In genomic region chr1:232901255-232901654, GRCh38 we compare ENCODE assay signal across 19 cellular contexts. TPM values are rescaled to one million over a fixed set of nuclear protein-coding genes. Genes with fewer than 3 reads are reported as not detected.
A peak's percentile ranks its signal among the peaks of the same experiment; 100 is the strongest.
DNase-seq lines count a peak whose midpoint lies in the region; ATAC-seq, FAIRE-seq and TF ChIP-seq lines count a peak whose summit lies in the region.
"Had no signal": no experiment of that assay in that cellular context is flagged by ENCODE, and none has a peak within 500 bp of the region (broad histone marks: within the 10 kb centered on the region; RNA-seq: fewer than 3 reads in every experiment).

No MANE protein-coding gene starts in this region.

- H3K9me3 Mint-ChIP-seq in CD4-positive, CD25-positive, alpha-beta regulatory T cell, result peaks cover 0 to 2% (median 0%) of the 10 kb centered on the region in 7 donors
- no peaks in the 10 kb centered on the region for H3K9me3 Mint-ChIP-seq in activated T-helper 17 cell treated with anti-CD3 and anti-CD28 coated beads, Interleukin-2, amount 50 U/mL, for 72 hours
- H3K9me3 Mint-ChIP-seq in nephron, result no peaks in the 10 kb centered on the region
- peaks cover 0 to 6% (median 0%) of the 10 kb centered on the region in 7 donors for H3K9me3 Mint-ChIP-seq in CD14-positive monocyte
- H3K9me3 Mint-ChIP-seq: dendritic cell treated with granulocyte-macrophage colony-stimulating factor and Interleukin-4, amounts not matched to agents 40 ng/mL and 50 ng/mL, for 4 days; natural killer cell had no signal

- in situ Hi-C loops in GM13976 (cut with MboI; ENCODE audit: low sequenced_read_pairs, unreplicated experiment), result no loop called here

- peak in 1 of 3 donors; percentile 66 for DNase-seq in CD4-positive, CD25-positive, alpha-beta regulatory T cell
- DNase-seq in GM13976 (ENCODE audit: low spot score), result peak; percentile 27
- DNase-seq in HuH-7 (ENCODE audit: low spot score), result no peak
- no peak for DNase-seq in GM19239 (ENCODE audit: insufficient read length, low spot score)
- no peak for DNase-seq in CD14-positive monocyte (ENCODE audit: low spot score)
- DNase-seq: activated gamma-delta T cell; AML-193; kidney; natural killer cell; NCI-H2107; stimulated activated CD4-positive, alpha-beta T cell treated with anti-CD3 and anti-CD28 coated beads, Interleukin-2, amount 100 ng/mL, for 48 hours had no signal

- no peaks in the 10 kb centered on the region for H3K9me3 ChIP-seq in CD4-positive, CD25-positive, alpha-beta regulatory T cell (ENCODE audit: control insufficient read depth in 2 of 2, low read length in 2 of 2)
- H3K9me3 ChIP-seq: SJSA1 had no signal

- no peak overlapping the region for H3K27ac ChIP-seq in CD4-positive, CD25-positive, alpha-beta regulatory T cell (ENCODE audit: insufficient read depth, low read length, poor library complexity, severe bottlenecking)
- H3K27ac ChIP-seq: SJSA1 had no signal

- H3K27me3 ChIP-seq in CD4-positive, CD25-positive, alpha-beta regulatory T cell (ENCODE audit: control insufficient read depth, insufficient read depth, low read length), result no peaks in the 10 kb centered on the region
- H3K27me3 ChIP-seq: SJSA1 had no signal

- no peaks in the 10 kb centered on the region for H3K4me1 ChIP-seq in CD4-positive, CD25-positive, alpha-beta regulatory T cell (ENCODE audit: control insufficient read depth, insufficient read depth, low read length, poor library complexity, severe bottlenecking)

- no peaks in the 10 kb centered on the region for H3K36me3 Mint-ChIP-seq in CD4-positive, CD25-positive, alpha-beta regulatory T cell
- H3K36me3 Mint-ChIP-seq in activated T-helper 17 cell treated with anti-CD3 and anti-CD28 coated beads, Interleukin-2, amount 50 U/mL, for 72 hours (ENCODE audit: low read depth), result no peaks in the 10 kb centered on the region
- no peaks in the 10 kb centered on the region for H3K36me3 Mint-ChIP-seq in nephron (ENCODE audit: low read depth)
- no peaks in the 10 kb centered on the region for H3K36me3 Mint-ChIP-seq in CD14-positive monocyte
- H3K36me3 Mint-ChIP-seq: natural killer cell had no signal

- no peak for FAIRE-seq in GM19239 (lab: Jason Lieb, UNC)
- FAIRE-seq: HepG2, kidney had no signal

- peak overlapping the region; percentile 47 for H3K4me3 ChIP-seq in CD4-positive, CD25-positive, alpha-beta regulatory T cell (ENCODE audit: low read depth, low read length)
- H3K4me3 ChIP-seq: SJSA1 had no signal

- ATAC-seq in CD4-positive, CD25-positive, alpha-beta regulatory T cell (ENCODE audit: low read depth in 2 of 2), result peak in 1 of 2 donors; percentile 22
- no peak for ATAC-seq in activated T-helper 17 cell treated with anti-CD3 and anti-CD28 coated beads, Interleukin-2, amount 50 U/mL, for 72 hours (replicated peaks)
- no peak for ATAC-seq in GM19397 (IDR thresholded peaks at IDR 0.05; ENCODE audit: unreplicated experiment)
- ATAC-seq: esophagus mucosa, HCT116, HepG2, natural killer cell had no signal

- peak overlapping the region in 2 of 3 donors; percentile 48 to 56 for H3K27ac Mint-ChIP-seq in CD4-positive, CD25-positive, alpha-beta regulatory T cell
- no peak overlapping the region for H3K27ac Mint-ChIP-seq in activated T-helper 17 cell treated with anti-CD3 and anti-CD28 coated beads, Interleukin-2, amount 50 U/mL, for 72 hours
- H3K27ac Mint-ChIP-seq in nephron (peak overlapping the region in 2 of 3 experiments; percentile 67 to 72), CD14-positive monocyte (no peak overlapping the region)
- H3K27ac Mint-ChIP-seq: dendritic cell treated with granulocyte-macrophage colony-stimulating factor and Interleukin-4, amounts not matched to agents 40 ng/mL and 50 ng/mL, for 4 days; natural killer cell had no signal

- no peaks in the 10 kb centered on the region for H3K36me3 ChIP-seq in CD4-positive, CD25-positive, alpha-beta regulatory T cell (ENCODE audit: control insufficient read depth, insufficient read depth, low read length)
- H3K36me3 ChIP-seq: SJSA1 had no signal

- peaks cover 4 to 16% (median 7%) of the 10 kb centered on the region in 4 donors for H3K4me1 Mint-ChIP-seq in CD4-positive, CD25-positive, alpha-beta regulatory T cell
- H3K4me1 Mint-ChIP-seq in activated T-helper 17 cell treated with anti-CD3 and anti-CD28 coated beads, Interleukin-2, amount 50 U/mL, for 72 hours, result peaks cover 12% of the 10 kb centered on the region
- H3K4me1 Mint-ChIP-seq in nephron, result peaks cover 37% of the 10 kb centered on the region
- peaks cover 10% of the 10 kb centered on the region for H3K4me1 Mint-ChIP-seq in CD14-positive monocyte
- H3K4me1 Mint-ChIP-seq: natural killer cell had no signal

- H3K27me3 Mint-ChIP-seq in CD4-positive, CD25-positive, alpha-beta regulatory T cell, result peaks cover 5% of the 10 kb centered on the region
- H3K27me3 Mint-ChIP-seq in activated T-helper 17 cell treated with anti-CD3 and anti-CD28 coated beads, Interleukin-2, amount 50 U/mL, for 72 hours, result no peaks in the 10 kb centered on the region
- H3K27me3 Mint-ChIP-seq in nephron (ENCODE audit: low read depth) (peaks cover 7% of the 10 kb centered on the region), CD14-positive monocyte (ENCODE audit: low read depth in 3 of 3) (no peaks in the 10 kb centered on the region)
- H3K27me3 Mint-ChIP-seq: dendritic cell treated with granulocyte-macrophage colony-stimulating factor and Interleukin-4, amounts not matched to agents 40 ng/mL and 50 ng/mL, for 4 days had no signal

- H3K4me3 Mint-ChIP-seq in CD4-positive, CD25-positive, alpha-beta regulatory T cell, result peak overlapping the region in 1 of 4 donors; percentile 32
- H3K4me3 Mint-ChIP-seq in activated T-helper 17 cell treated with anti-CD3 and anti-CD28 coated beads, Interleukin-2, amount 50 U/mL, for 72 hours, result peak overlapping the region; percentile 11
- H3K4me3 Mint-ChIP-seq in nephron, result no peak overlapping the region
- no peak overlapping the region for H3K4me3 Mint-ChIP-seq in CD14-positive monocyte
- H3K4me3 Mint-ChIP-seq: dendritic cell treated with granulocyte-macrophage colony-stimulating factor and Interleukin-4, amounts not matched to agents 40 ng/mL and 50 ng/mL, for 4 days; natural killer cell had no signal

- intact Hi-C loops in CD14-positive monocyte (cut with micrococcal nuclease), result no loop called here

- TF ChIP-seq CTCF in GM13976 (IDR thresholded peaks at IDR 0.05; ENCODE audit: borderline replicate concordance, control extremely low read depth, extremely low read depth, insufficient read depth, missing control alignments) (no peak), nephron (IDR thresholded peaks at IDR 0.05; ENCODE audit: unreplicated experiment in 3 of 3) (no peak), CD14-positive monocyte (IDR thresholded peaks at IDR 0.05) (no peak)

RNA-seq across cellular contexts. Expression of gene NTPCR, which starts 49.2 kb away (rescaled TPM):
- 12.4 TPM for total RNA-seq in CD4-positive, CD25-positive, alpha-beta regulatory T cell
- polyA plus RNA-seq in CD4-positive, CD25-positive, alpha-beta regulatory T cell, result 10 to 100 TPM; 22.3 to 72.0 (median 47.8) TPM
- total RNA-seq in activated T-helper 17 cell treated with anti-CD3 and anti-CD28 coated beads, Interleukin-2, amount 50 U/mL, for 72 hours, result 10 to 100 TPM; 40.9 to 53.0 TPM
- polyA plus RNA-seq in CD14-positive monocyte, result 10 to 100 TPM; 31.7 to 42.0 TPM

Comparison
In these comparisons a context has a peak if more than half of its experiments do, and no peak if none do; other contexts are left out.
1. H3K27ac Mint-ChIP-seq: peak in CD4-positive, CD25-positive, alpha-beta regulatory T cell (2 of 3) and nephron (2 of 3); none in activated T-helper 17 cell treated with anti-CD3 and anti-CD28 coated beads, Interleukin-2, amount 50 U/mL, for 72 hours (single experiment) and CD14-positive monocyte (0 of 7).